Comparison of ENCODE assay signal across 27 cellular contexts in the genomic region with DNA sequence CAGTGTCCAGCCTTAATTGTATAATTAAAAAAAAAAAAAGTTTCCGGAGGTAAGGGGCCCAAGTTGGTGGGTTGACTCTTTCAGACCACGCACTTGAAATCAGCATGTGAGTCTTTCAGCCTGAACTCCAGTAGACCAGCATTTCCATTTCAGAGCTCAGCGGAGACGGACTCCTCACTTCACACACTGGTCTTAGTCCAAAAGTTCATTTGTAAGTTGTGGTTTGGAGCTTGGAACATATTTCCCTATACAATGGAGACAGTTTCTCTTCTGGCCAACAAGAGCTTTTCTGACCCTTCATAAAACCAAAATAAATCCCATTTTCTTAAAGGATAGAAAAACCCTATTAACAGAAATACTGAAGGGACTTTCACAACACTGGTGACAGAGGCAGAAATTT.
"Had no signal": no experiment of that assay in that cellular context is flagged by ENCODE, and none has a peak within 500 bp of the region (broad histone marks: within the 10 kb centered on the region; RNA-seq: fewer than 3 reads in every experiment).

No MANE protein-coding gene starts in this region.

- H3K27me3 ChIP-seq: ascending aorta, body of pancreas, esophagus squamous epithelium, foreskin keratinocyte, gastrocnemius medialis, heart right ventricle had no signal

- H3K36me3 ChIP-seq: ascending aorta, esophagus squamous epithelium, gastrocnemius medialis, heart right ventricle had no signal

- H3K9me3 Mint-ChIP-seq: activated CD4-positive, alpha-beta memory T cell treated with anti-CD3 and anti-CD28 coated beads for 36 hours; activated naive CD4-positive, alpha-beta T cell treated with anti-CD3 and anti-CD28 coated beads, Interleukin-2, amount 10 ng/mL, durations not matched to agents 7 days and 5 days; activated naive CD4-positive, alpha-beta T cell treated with anti-CD3 and anti-CD28 coated beads, Interleukin-2, amount 50 U/mL, for 72 hours; activated T-cell treated with anti-CD3 and anti-CD28 coated beads, Interleukin-2, amount 50 U/mL, for 24 hours; activated T-cell treated with anti-CD3 and anti-CD28 coated beads, Interleukin-2, amount 50 U/mL, for 72 hours; effector memory CD8-positive, alpha-beta T cell had no signal

- H3K4me1 Mint-ChIP-seq: activated naive CD8-positive, alpha-beta T cell treated with anti-CD3 and anti-CD28 coated beads, Interleukin-2, amount 10 ng/mL, durations not matched to agents 7 days and 5 days had no signal

- H3K36me3 Mint-ChIP-seq: activated CD4-positive, alpha-beta memory T cell treated with anti-CD3 and anti-CD28 coated beads for 36 hours; activated naive CD8-positive, alpha-beta T cell treated with anti-CD3 and anti-CD28 coated beads, Interleukin-2, amount 10 ng/mL, durations not matched to agents 7 days and 5 days had no signal

- H3K27me3 Mint-ChIP-seq: activated CD4-positive, alpha-beta memory T cell treated with anti-CD3 and anti-CD28 coated beads for 36 hours; activated CD4-positive, alpha-beta T cell treated with anti-CD3 and anti-CD28 coated beads for 36 hours; activated naive CD8-positive, alpha-beta T cell treated with anti-CD3 and anti-CD28 coated beads, Interleukin-2, amount 10 ng/mL, durations not matched to agents 7 days and 5 days; activated T-cell treated with anti-CD3 and anti-CD28 coated beads, Interleukin-2, amount 50 U/mL, for 24 hours had no signal

- DNase-seq: activated CD4-positive, alpha-beta memory T cell treated with anti-CD3 and anti-CD28 coated beads for 36 hours; activated CD4-positive, alpha-beta T cell treated with anti-CD3 and anti-CD28 coated beads for 36 hours; activated CD4-positive, alpha-beta T cell treated with anti-CD3 and anti-CD28 coated beads, Interleukin-2, amount 10 ng/mL, durations not matched to agents 24 days and 14 days; activated CD4-positive, CD25-positive, alpha-beta regulatory T cell; activated CD4-positive, CD25-positive, alpha-beta regulatory T cell treated with anti-CD3 and anti-CD28 coated beads, Interleukin-2, amount 50 U/mL, for 72 hours; activated CD8-positive, alpha-beta memory T cell treated with anti-CD3 and anti-CD28 coated beads, Interleukin-2, amount 50 U/mL, for 48 hours; activated gamma-delta T cell; activated naive CD4-positive, alpha-beta T cell; activated naive CD4-positive, alpha-beta T cell treated with anti-CD3 and anti-CD28 coated beads, Interleukin-2, amount 10 ng/mL, durations not matched to agents 7 days and 5 days; activated naive CD8-positive, alpha-beta T cell treated with anti-CD3 and anti-CD28 coated beads, Interleukin-2, amount 10 ng/mL, durations not matched to agents 7 days and 5 days; activated T-cell treated with anti-CD3 and anti-CD28 coated beads for 4 hours; activated T-cell treated with anti-CD3 and anti-CD28 coated beads, Interleukin-2, amount 50 U/mL, for 24 hours; activated T-cell treated with anti-CD3 and anti-CD28 coated beads, Interleukin-2, amount 50 U/mL, for 72 hours; body of pancreas; caudate nucleus; cortex of kidney; dermis blood vessel endothelial cell; effector CD4-positive, alpha-beta T cell; effector memory CD8-positive, alpha-beta T cell; erythroblast; esophagus squamous epithelium; foreskin keratinocyte; gastrocnemius medialis; heart right ventricle; T-helper 2 cell had no signal

- H3K27ac ChIP-seq: ascending aorta, body of pancreas, esophagus squamous epithelium, foreskin keratinocyte, gastrocnemius medialis, heart right ventricle had no signal

- ATAC-seq: activated CD4-positive, alpha-beta T cell treated with anti-CD3 and anti-CD28 coated beads for 36 hours; activated naive CD4-positive, alpha-beta T cell treated with anti-CD3 and anti-CD28 coated beads, Interleukin-2, amount 50 U/mL, for 72 hours; activated T-cell treated with anti-CD3 and anti-CD28 coated beads, Interleukin-2, amount 50 U/mL, for 72 hours; body of pancreas; effector memory CD8-positive, alpha-beta T cell; foreskin keratinocyte; gastrocnemius medialis; heart right ventricle had no signal

- H3K4me3 ChIP-seq: ascending aorta, body of pancreas, esophagus squamous epithelium, gastrocnemius medialis, heart right ventricle had no signal

- H3K4me3 Mint-ChIP-seq: activated CD4-positive, alpha-beta memory T cell treated with anti-CD3 and anti-CD28 coated beads for 36 hours; activated CD4-positive, alpha-beta T cell treated with anti-CD3 and anti-CD28 coated beads for 36 hours; activated CD4-positive, alpha-beta T cell treated with anti-CD3 and anti-CD28 coated beads, Interleukin-2, amount 10 ng/mL, durations not matched to agents 24 days and 14 days; activated naive CD4-positive, alpha-beta T cell treated with anti-CD3 and anti-CD28 coated beads, Interleukin-2, amount 10 ng/mL, durations not matched to agents 7 days and 5 days; activated naive CD8-positive, alpha-beta T cell treated with anti-CD3 and anti-CD28 coated beads, Interleukin-2, amount 10 ng/mL, durations not matched to agents 7 days and 5 days; activated T-cell treated with anti-CD3 and anti-CD28 coated beads, Interleukin-2, amount 50 U/mL, for 24 hours; activated T-cell treated with anti-CD3 and anti-CD28 coated beads, Interleukin-2, amount 50 U/mL, for 72 hours; effector memory CD8-positive, alpha-beta T cell had no signal

- H3K9me3 ChIP-seq: ascending aorta, body of pancreas, esophagus squamous epithelium, gastrocnemius medialis, heart right ventricle had no signal

- H3K27ac Mint-ChIP-seq: activated CD4-positive, alpha-beta memory T cell treated with anti-CD3 and anti-CD28 coated beads for 36 hours; activated CD4-positive, alpha-beta T cell treated with anti-CD3 and anti-CD28 coated beads for 36 hours; activated CD4-positive, alpha-beta T cell treated with anti-CD3 and anti-CD28 coated beads, Interleukin-2, amount 10 ng/mL, durations not matched to agents 24 days and 14 days; activated naive CD4-positive, alpha-beta T cell treated with anti-CD3 and anti-CD28 coated beads, Interleukin-2, amount 10 ng/mL, durations not matched to agents 7 days and 5 days; activated naive CD8-positive, alpha-beta T cell treated with anti-CD3 and anti-CD28 coated beads, Interleukin-2, amount 10 ng/mL, durations not matched to agents 7 days and 5 days; activated T-cell treated with anti-CD3 and anti-CD28 coated beads, Interleukin-2, amount 50 U/mL, for 24 hours; activated T-cell treated with anti-CD3 and anti-CD28 coated beads, Interleukin-2, amount 50 U/mL, for 72 hours had no signal
